ENCODE assay signal across 8 cellular contexts in the genomic region with DNA sequence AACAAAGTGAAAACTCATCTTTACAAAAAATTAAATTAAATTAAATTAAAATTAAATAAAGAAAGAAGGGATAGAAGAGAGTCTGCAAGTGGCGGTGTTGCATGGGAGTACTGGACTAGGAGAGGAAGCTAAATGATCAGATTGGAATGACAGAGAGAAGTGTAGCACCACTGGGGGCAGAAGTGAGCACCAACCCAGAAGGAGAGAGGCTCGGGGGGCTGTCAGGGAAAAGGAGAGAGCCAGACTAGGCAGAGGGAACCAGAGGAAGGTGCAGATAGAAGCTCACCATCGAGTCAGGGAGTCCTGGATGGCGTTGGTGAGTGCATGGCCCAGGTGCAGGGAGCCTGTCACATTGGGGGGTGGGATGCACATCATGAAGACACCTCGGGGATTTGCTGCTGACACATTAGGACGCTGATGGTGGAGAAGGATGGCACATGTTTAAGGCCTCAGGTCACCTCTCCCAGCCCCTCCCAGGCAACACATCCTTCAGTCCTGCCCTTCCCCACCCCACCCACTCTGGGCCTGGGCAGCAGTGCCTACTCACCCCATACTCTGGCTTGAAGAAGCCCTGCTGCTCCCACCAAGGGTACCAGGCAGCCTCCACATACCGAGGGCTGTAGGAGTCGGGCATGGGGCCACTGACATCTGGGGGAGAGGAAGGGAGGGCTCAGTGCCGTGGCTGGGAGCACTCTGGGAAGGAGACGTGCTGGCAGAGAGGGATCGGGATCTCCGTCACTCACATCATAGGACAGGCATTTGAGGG. TPM values are rescaled to one million over a fixed set of nuclear protein-coding genes. Genes with fewer than 3 reads are reported as not detected.
DNase-seq lines count a peak whose midpoint lies in the region; ATAC-seq and TF ChIP-seq lines count a peak whose summit lies in the region.

No MANE protein-coding gene starts in this region.

- TF ChIP-seq CTCF in HL-60 (IDR thresholded peaks at IDR 0.05; ENCODE audit: insufficient read depth, low read length) (peak; percentile 39), colonic mucosa (IDR thresholded peaks at IDR 0.05) (peak; percentile 38)

- H3K9me3 ChIP-seq in colonic mucosa = no peaks in the 10 kb centered on the region

- DNase-seq in NCI-H524 (lab: John Stamatoyannopoulos, UW) = peak; percentile 35 to 56
- no peak for DNase-seq in NCI-H524 treated with DMSO at 0.1 percent for 48 hours (lab: John Stamatoyannopoulos, UW)
- peak in 1 of 2 experiments; percentile 39 for DNase-seq in HL-60 (ENCODE audit: low read depth in 1 of 2, low spot score in 1 of 2)
- DNase-seq in RKO (ENCODE audit: low spot score) = peak; percentile 77
- DNase-seq in colonic mucosa = no peak
- peak; percentile 61 for DNase-seq in myocyte (ENCODE audit: low read depth)
- no peak for DNase-seq in activated CD4-positive, CD25-positive, alpha-beta regulatory T cell treated with anti-CD3 and anti-CD28 coated beads, Interleukin-2, amount 50 U/mL, for 72 hours

- H3K4me3 ChIP-seq in HL-60 (replicated peaks; ENCODE audit: insufficient read depth, low read length) (no peak overlapping the region), colonic mucosa (no peak overlapping the region)

- H3K36me3 ChIP-seq in colonic mucosa = no peaks in the 10 kb centered on the region

- H3K9ac ChIP-seq in colonic mucosa (ENCODE audit: low read depth in 2 of 2, low read length in 2 of 2) = no peak overlapping the region

- H3K27me3 ChIP-seq in HL-60 (ENCODE audit: insufficient read depth, poor library complexity, severe bottlenecking) (no peaks in the 10 kb centered on the region), colonic mucosa (no peaks in the 10 kb centered on the region)

- peaks cover 5% of the 10 kb centered on the region for H3K4me1 ChIP-seq in colonic mucosa

- H3K27ac ChIP-seq in HL-60 (replicated peaks) (no peak overlapping the region), colonic mucosa (no peak overlapping the region)

- no peak for ATAC-seq in HG03571 (IDR thresholded peaks at IDR 0.05; ENCODE audit: unreplicated experiment)

- intact Hi-C loops in colonic mucosa (cut with DNase I) = no loop called here

RNA-seq across cellular contexts. Expression of gene VARS1, which starts 4.0 kb away (rescaled TPM):
- total RNA-seq in colonic mucosa (100 to 1,000 TPM in 1 of 2 donors, 10 to 100 TPM in 1; 40.8 to 136 TPM), myocyte (56.4 and 62.2 TPM in 2 replicates)
- 66.4 TPM for polyA plus RNA-seq in myocyte (2012)

RNA-seq across cellular contexts. Expression of gene VWA7, which starts 14.4 kb away (rescaled TPM):
- total RNA-seq in colonic mucosa = 10 to 100 TPM in 1 of 2 donors, 1 to 10 TPM in 1; 6.1 to 10.1 TPM
- 1.3 TPM in 1 of 2 replicates, not detected in the other for total RNA-seq in myocyte
- 0.13 TPM for polyA plus RNA-seq in myocyte (2012)

RNA-seq across cellular contexts. Expression of gene LSM2, which starts 15.3 kb away (rescaled TPM):
- total RNA-seq in colonic mucosa (10 to 100 TPM; 37.6 to 61.3 TPM), myocyte (28.7 and 38.8 TPM in 2 replicates)
- 45.0 TPM for polyA plus RNA-seq in myocyte (2012)

RNA-seq across cellular contexts. Expression of gene HSPA1L, which starts 23.6 kb away (rescaled TPM):
- 1 to 10 TPM in 1 of 2 donors, under 1 TPM in 1; 0.98 to 1.4 TPM for total RNA-seq in colonic mucosa
- total RNA-seq in myocyte = 2.6 and 3.6 TPM in 2 replicates
- 2.6 TPM for polyA plus RNA-seq in myocyte (2012)

RNA-seq across cellular contexts. Expression of gene HSPA1A, which starts 23.8 kb away (rescaled TPM):
- total RNA-seq in colonic mucosa (100 to 1,000 TPM; 248 to 397 TPM), myocyte (109 and 131 TPM in 2 replicates)
- 101 TPM for polyA plus RNA-seq in myocyte (2012)

Comparison
In these comparisons a context has a peak if more than half of its experiments do, and no peak if none do; other contexts are left out.
1. DNase-seq: peak in NCI-H524 (2 of 2), RKO (single experiment) and myocyte (single experiment); none in NCI-H524 treated with DMSO at 0.1 percent for 48 hours (single experiment), colonic mucosa (single experiment) and activated CD4-positive, CD25-positive, alpha-beta regulatory T cell treated with anti-CD3 and anti-CD28 coated beads, Interleukin-2, amount 50 U/mL, for 72 hours (single experiment).